Comparison of ENCODE assay signal across 17 cellular contexts in the genomic region with DNA sequence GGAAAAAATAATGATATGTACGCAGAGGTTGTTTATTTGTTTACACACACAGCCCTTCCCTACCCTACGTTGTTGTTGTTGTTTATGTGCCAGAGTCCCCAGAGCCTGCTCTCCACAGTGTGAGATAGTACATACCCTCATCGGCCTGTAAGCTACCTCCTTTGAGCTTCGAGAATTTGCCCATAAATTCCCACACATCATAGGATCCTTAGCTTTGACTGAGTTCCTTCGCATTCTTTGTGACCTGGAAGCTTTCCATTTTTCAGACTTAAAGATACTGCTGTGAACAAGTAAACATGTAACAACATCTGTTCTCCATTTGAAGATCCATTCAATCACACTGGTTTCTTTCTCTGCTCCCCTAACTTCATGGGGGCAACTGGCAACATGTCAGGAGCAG.
DNase-seq lines count a peak whose midpoint lies in the region; TF ChIP-seq lines count a peak whose summit lies in the region.
"Had no signal": no experiment of that assay in that cellular context is flagged by ENCODE, and none has a peak within 500 bp of the region (broad histone marks: within the 10 kb centered on the region; RNA-seq: fewer than 3 reads in every experiment).

No MANE protein-coding gene starts in this region.

- H3K27ac Mint-ChIP-seq in endothelial cell (ENCODE audit: unreplicated experiment) = peak overlapping the region; percentile 6
- H3K27ac Mint-ChIP-seq in nephron progenitor cell = peak overlapping the region; percentile 52

- H3K9me3 ChIP-seq in SK-N-MC (ENCODE audit: low read depth, low read length) = no peaks in the 10 kb centered on the region
- H3K9me3 ChIP-seq: BE2C, HAP-1 had no signal

- DNase-seq in SK-N-MC (ENCODE audit: low read depth, low spot score) (no peak), endothelial cell (ENCODE audit: low spot score) (no peak), nephron progenitor cell (no peak), cerebellar cortex (ENCODE audit: low spot score) (no peak), GM13977 (ENCODE audit: low spot score) (no peak), HPDE6-E6E7 (ENCODE audit: extremely low spot score) (no peak), G401 (ENCODE audit: low spot score) (no peak)
- DNase-seq: BE2C; CD4-positive, alpha-beta memory T cell; DMS79 treated with DMSO at 0.1 percent for 48 hours; Kasumi-1; MM.1S; NCI-H1092 treated with DMSO at 0.1 percent for 48 hours; NCI-H510A treated with DMSO at 0.1 percent for 48 hours; NCI-H82; PC-9 had no signal

- H3K36me3 Mint-ChIP-seq in endothelial cell (ENCODE audit: low read depth, unreplicated experiment) (peaks cover 2% of the 10 kb centered on the region), nephron progenitor cell (ENCODE audit: low read depth) (no peaks in the 10 kb centered on the region)

- H3K4me1 Mint-ChIP-seq in endothelial cell (ENCODE audit: unreplicated experiment) (peaks cover 36% of the 10 kb centered on the region), nephron progenitor cell (peaks cover 11% of the 10 kb centered on the region)

- no peak for TF ChIP-seq CTCF in endothelial cell (IDR thresholded peaks at IDR 0.05; ENCODE audit: unreplicated experiment)
- no peak for TF ChIP-seq CTCF in nephron progenitor cell (IDR thresholded peaks at IDR 0.05)
- no peak for TF ChIP-seq CTCF in GM13977 (IDR thresholded peaks at IDR 0.05; ENCODE audit: extremely low read depth, insufficient read depth, missing control alignments)

- H3K9ac ChIP-seq in SK-N-MC (ENCODE audit: insufficient read length) = no peak overlapping the region

- no peaks in the 10 kb centered on the region for H3K36me3 ChIP-seq in SK-N-MC (ENCODE audit: insufficient read depth, low read length)
- H3K36me3 ChIP-seq: BE2C, HAP-1 had no signal

- in situ Hi-C loops in GM13977 (cut with MboI; ENCODE audit: low pct_unique_long_range_greater_than_20kb, low sequenced_read_pairs, unreplicated experiment) (no loop called here), G401 (cut with HindIII; ENCODE audit: low sequenced_read_pairs) (no loop called here)

- H3K27me3 Mint-ChIP-seq in endothelial cell (ENCODE audit: unreplicated experiment) (peaks cover 4% of the 10 kb centered on the region), nephron progenitor cell (ENCODE audit: low read depth, poor library complexity) (peaks cover 6% of the 10 kb centered on the region)
- H3K27me3 Mint-ChIP-seq: CD4-positive, alpha-beta memory T cell had no signal

- H3K9me3 Mint-ChIP-seq in endothelial cell (ENCODE audit: unreplicated experiment) (no peaks in the 10 kb centered on the region), nephron progenitor cell (no peaks in the 10 kb centered on the region)

- H3K4me3 ChIP-seq in SK-N-MC = no peak overlapping the region
- H3K4me3 ChIP-seq: HAP-1, PC-9 had no signal

- H3K27ac ChIP-seq in SK-N-MC = peak overlapping the region; percentile 44; the same call in 1 of the 2 replicates
- H3K27ac ChIP-seq: PC-9 had no signal

- H3K4me3 Mint-ChIP-seq in endothelial cell (ENCODE audit: unreplicated experiment) (no peak overlapping the region), nephron progenitor cell (no peak overlapping the region)
- H3K4me3 Mint-ChIP-seq: CD4-positive, alpha-beta memory T cell had no signal
